ENCODE assay signal across 22 cellular contexts in the genomic region with DNA sequence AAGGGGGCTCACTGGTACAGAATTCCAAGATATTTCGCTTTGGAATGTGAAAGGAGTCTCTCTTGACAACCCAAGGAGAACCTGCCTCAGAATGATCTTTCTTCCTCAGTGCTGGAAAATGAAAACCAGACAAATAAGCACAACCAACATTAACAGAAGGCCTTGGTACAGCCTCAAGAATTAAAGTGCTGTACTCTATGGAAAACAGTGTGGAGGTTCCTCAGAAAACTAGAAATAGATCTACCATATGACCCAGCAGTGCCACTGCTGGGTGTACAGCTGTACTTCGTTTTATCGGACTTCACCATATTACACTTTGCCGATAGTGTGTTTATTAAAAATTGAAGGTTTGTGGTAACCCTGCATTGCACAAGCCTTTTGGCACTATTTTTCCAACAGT. TPM values are rescaled to one million over a fixed set of nuclear protein-coding genes. Genes with fewer than 3 reads are reported as not detected.
"Had no signal": no experiment of that assay in that cellular context is flagged by ENCODE, and none has a peak within 500 bp of the region (broad histone marks: within the 10 kb centered on the region; RNA-seq: fewer than 3 reads in every experiment).

No MANE protein-coding gene starts in this region.

- ATAC-seq: left lung; lower lobe of right lung; natural killer cell; psoas muscle; sciatic nerve; stimulated activated memory B cell treated with anti-CD40 and anti-IgM and Interleukin-4, amounts not matched to agents 10 μg/mL and 1 μg/mL and 100 μg/mL, for 72 hours; stimulated activated naive CD8-positive, alpha-beta T cell treated with anti-CD3 and anti-CD28 coated beads, Interleukin-15, Interleukin-2, amounts not matched to agents 100 U/mL and 50 U/mL, for 24 hours; upper lobe of right lung had no signal

- H3K36me3 ChIP-seq: colonic mucosa, left lung, lower lobe of right lung, ovary, thoracic aorta, upper lobe of right lung, uterus had no signal

- H3K9me3 ChIP-seq: colonic mucosa, esophagus squamous epithelium, left lung, lower lobe of right lung, ovary, thoracic aorta, tibial nerve, upper lobe of right lung, uterus had no signal

- H3K4me1 ChIP-seq: colonic mucosa had no signal

- DNase-seq: colonic mucosa; effector memory CD4-positive, alpha-beta T cell; esophagus squamous epithelium; foreskin melanocyte; kidney; left lung; lower lobe of right lung; natural killer cell; occipital lobe; ovary; posterior cingulate gyrus; psoas muscle; stimulated activated CD4-positive, alpha-beta T cell treated with anti-CD3 and anti-CD28 coated beads, Interleukin-4, amount 100 ng/mL, for 4 hours; stimulated activated naive CD8-positive, alpha-beta T cell treated with anti-CD3 and anti-CD28 coated beads, Interleukin-15, Interleukin-2, amounts not matched to agents 100 U/mL and 50 U/mL, for 24 hours; upper lobe of right lung; uterus had no signal

- H3K27ac ChIP-seq: colonic mucosa, hepatocyte, left lung, lower lobe of right lung, psoas muscle, thoracic aorta, upper lobe of right lung, uterus had no signal

- H3K27me3 ChIP-seq: colonic mucosa, esophagus squamous epithelium, hepatocyte, left lung, ovary, tibial nerve, upper lobe of right lung, uterus had no signal

- H3K4me3 ChIP-seq: colonic mucosa, esophagus squamous epithelium, hepatocyte, left lung, lower lobe of right lung, ovary, psoas muscle, thoracic aorta, tibial nerve, upper lobe of right lung, uterus had no signal

RNA-seq across cellular contexts. Expression of gene HLF, which starts 25.2 kb away (rescaled TPM):
- total RNA-seq: endothelial cell of umbilical vein had no signal
